ENCODE assay signal across 18 cellular contexts in genomic region chrX:107738768-107739167, GRCh38. TPM values are rescaled to one million over a fixed set of nuclear protein-coding genes. Genes with fewer than 3 reads are reported as not detected.
DNase-seq lines count a peak whose midpoint lies in the region; ATAC-seq and TF ChIP-seq lines count a peak whose summit lies in the region.
"Had no signal": no experiment of that assay in that cellular context is flagged by ENCODE, and none has a peak within 500 bp of the region (broad histone marks: within the 10 kb centered on the region; RNA-seq: fewer than 3 reads in every experiment).

No MANE protein-coding gene starts in this region.

- H3K27me3 Mint-ChIP-seq in osteocyte (ENCODE audit: unreplicated experiment) = no peaks in the 10 kb centered on the region
- H3K27me3 Mint-ChIP-seq in H9 (ENCODE audit: low read depth) = peaks cover 11% of the 10 kb centered on the region
- no peaks in the 10 kb centered on the region for H3K27me3 Mint-ChIP-seq in activated T-helper 2 cell treated with anti-CD3 and anti-CD28 coated beads, Interferon-gamma antibody, Interleukin-2, Interleukin-4, amounts not matched to agents 10 μg/mL and 5 μg/mL and 100 μg/mL, durations not matched to agents 14 hours and 24 hours and 36 hours (ENCODE audit: low read depth)

- H3K23ac ChIP-seq in H9 (ENCODE audit: insufficient read length, low read depth, low read length) = no peak overlapping the region

- H3K4me1 Mint-ChIP-seq in osteocyte (ENCODE audit: unreplicated experiment) = peaks cover 47% of the 10 kb centered on the region
- peaks cover 19 to 42% of the 10 kb centered on the region in 2 experiments for H3K4me1 Mint-ChIP-seq in H9
- peaks cover 12% of the 10 kb centered on the region for H3K4me1 Mint-ChIP-seq in activated T-helper 2 cell treated with anti-CD3 and anti-CD28 coated beads, Interferon-gamma antibody, Interleukin-2, Interleukin-4, amounts not matched to agents 10 μg/mL and 5 μg/mL and 100 μg/mL, durations not matched to agents 14 hours and 24 hours and 36 hours (ENCODE audit: low read depth)

- ATAC-seq in left lung = no peak
- ATAC-seq: activated naive CD4-positive, alpha-beta T cell treated with anti-CD3 and anti-CD28 coated beads, Interleukin-2, amount 50 U/mL, for 72 hours had no signal

- H3K14ac ChIP-seq in H9 (ENCODE audit: insufficient read depth, low read length) = no peak overlapping the region

- TF ChIP-seq CTCF in ascending aorta (IDR thresholded peaks at IDR 0.05) = no peak
- no peak for TF ChIP-seq CTCF in osteocyte (IDR thresholded peaks at IDR 0.05)
- TF ChIP-seq CTCF in tibial artery (IDR thresholded peaks at IDR 0.05) = no peak
- no peak for TF ChIP-seq CTCF in H9 (conservative IDR thresholded peaks at IDR 0.05)
- no peak for TF ChIP-seq CTCF in left lung (IDR thresholded peaks at IDR 0.05)

- H3K4me3 Mint-ChIP-seq in osteocyte (ENCODE audit: unreplicated experiment) (no peak overlapping the region), H9 (no peak overlapping the region)
- H3K4me3 Mint-ChIP-seq in activated T-helper 2 cell treated with anti-CD3 and anti-CD28 coated beads, Interferon-gamma antibody, Interleukin-2, Interleukin-4, amounts not matched to agents 10 μg/mL and 5 μg/mL and 100 μg/mL, durations not matched to agents 14 hours and 24 hours and 36 hours (ENCODE audit: low read depth) = no peak overlapping the region
- H3K4me3 Mint-ChIP-seq: activated CD4-positive, alpha-beta T cell treated with anti-CD3 and anti-CD28 coated beads, Interleukin-2, amount 10 ng/mL, durations not matched to agents 7 days and 5 days; mesothelial cell of epicardium had no signal

- no peak overlapping the region for H2AK5ac ChIP-seq in H9 (ENCODE audit: insufficient read length, low read length)

- H3T11ph ChIP-seq in H9 (ENCODE audit: low read length) = no peak overlapping the region

- H3K4me2 ChIP-seq in H9 (ENCODE audit: insufficient read depth, insufficient read length, low read length) = no peak overlapping the region
- H3K4me2 ChIP-seq: BLaER1 treated with 17β-estradiol and CSF1 and Interleukin-3, amounts not matched to agents 10 nM and 100 nM had no signal

- H3K79me1 ChIP-seq in H9 (ENCODE audit: insufficient read depth, low read depth, low read length, poor library complexity, severe bottlenecking) = no peaks in the 10 kb centered on the region

- H3K4ac ChIP-seq in H9 (ENCODE audit: low read depth, low read length) = no peak overlapping the region

- H2BK15ac ChIP-seq in H9 (ENCODE audit: low read depth, low read length) = no peak overlapping the region; the same call in 1 of the 2 replicates

- no peak overlapping the region for H2BK12ac ChIP-seq in H9 (ENCODE audit: insufficient read length, low read depth, low read length)

- H2BK5ac ChIP-seq in H9 (ENCODE audit: insufficient read length, low read length) = no peak overlapping the region

- no peak overlapping the region for H4K5ac ChIP-seq in H9 (ENCODE audit: insufficient read length, low read depth, low read length)

- H3K4me1 ChIP-seq in ascending aorta (peaks cover 14 to 34% of the 10 kb centered on the region in 2 donors), tibial artery (peaks cover 6 to 79% (median 32%) of the 10 kb centered on the region in 4 donors), H9 (ENCODE audit: insufficient read depth, low read length) (no peaks in the 10 kb centered on the region; the same call in 1 of the 2 replicates), left lung (peaks cover 16 to 25% of the 10 kb centered on the region in 2 donors)

- H3K9me3 ChIP-seq in ascending aorta (no peaks in the 10 kb centered on the region), tibial artery (no peaks in the 10 kb centered on the region), H9 (ENCODE audit: control insufficient read depth, low read depth, low read length) (no peaks in the 10 kb centered on the region), left lung (no peaks in the 10 kb centered on the region)
- H3K9me3 ChIP-seq: BLaER1 treated with 17β-estradiol and CSF1 and Interleukin-3, amounts not matched to agents 10 nM and 100 nM; SJSA1 had no signal

- no peak overlapping the region for H2BK120ac ChIP-seq in H9 (ENCODE audit: low read depth, low read length, poor library complexity, severe bottlenecking)

- peak overlapping the region; percentile 43 to 93 for H3K27ac ChIP-seq in ascending aorta
- H3K27ac ChIP-seq in tibial artery = peak overlapping the region; percentile 44 to 51
- H3K27ac ChIP-seq in H9 (ENCODE audit: insufficient read length, low read depth, low read length) = no peak overlapping the region
- H3K27ac ChIP-seq in left lung = no peak overlapping the region
- H3K27ac ChIP-seq: BLaER1 treated with 17β-estradiol and CSF1 and Interleukin-3, amounts not matched to agents 10 nM and 100 nM; SJSA1 had no signal

- H3K9me3 Mint-ChIP-seq in osteocyte (ENCODE audit: unreplicated experiment) (no peaks in the 10 kb centered on the region), H9 (peaks cover 0 to 55% of the 10 kb centered on the region in 2 experiments; a peak in 2 of 5 replicates)
- H3K9me3 Mint-ChIP-seq in activated T-helper 2 cell treated with anti-CD3 and anti-CD28 coated beads, Interferon-gamma antibody, Interleukin-2, Interleukin-4, amounts not matched to agents 10 μg/mL and 5 μg/mL and 100 μg/mL, durations not matched to agents 14 hours and 24 hours and 36 hours = no peaks in the 10 kb centered on the region
- H3K9me3 Mint-ChIP-seq: activated CD4-positive, alpha-beta T cell treated with anti-CD3 and anti-CD28 coated beads, Interleukin-2, amount 10 ng/mL, durations not matched to agents 7 days and 5 days; activated naive CD4-positive, alpha-beta T cell treated with anti-CD3 and anti-CD28 coated beads, Interleukin-2, amount 50 U/mL, for 72 hours had no signal

- WGBS in H9 (ENCODE audit: extremely low coverage, insufficient read length, low lambda C conversion rate) = no CpG with 5 or more reads among the region's 8 CpGs

- intact Hi-C loops in ascending aorta (cut with DNase I) (no loop called here), tibial artery (cut with DNase I; ENCODE audit: low total_unique reads) (no loop called here), left lung (cut with DNase I) (no loop called here)
- intact Hi-C loops in activated T-helper 2 cell treated with anti-CD3 and anti-CD28 coated beads, Interferon-gamma antibody, Interleukin-2, Interleukin-4, amounts not matched to agents 10 μg/mL and 5 μg/mL and 100 μg/mL, durations not matched to agents 14 hours and 24 hours and 36 hours (cut with micrococcal nuclease) = no loop called here

- DNase-seq in ascending aorta (ENCODE audit: low spot score in 2 of 2) (no peak), hypothalamus (lab: John Stamatoyannopoulos, UW) (peak in 46 of 51 donors; percentile 2 to 80 (median 37)), osteocyte (ENCODE audit: extremely low spot score, unreplicated experiment) (no peak), tibial artery (no peak), H9 (no peak), left lung (no peak), MV-4-11 (lab: John Stamatoyannopoulos, UW) (no peak)
- no peak for DNase-seq in activated T-helper 2 cell treated with anti-CD3 and anti-CD28 coated beads, Interferon-gamma antibody, Interleukin-2, Interleukin-4, amounts not matched to agents 10 μg/mL and 5 μg/mL and 100 μg/mL, durations not matched to agents 14 hours and 24 hours and 36 hours (ENCODE audit: low spot score)
- DNase-seq: activated CD4-positive, alpha-beta T cell treated with anti-CD3 and anti-CD28 coated beads, Interleukin-2, amount 10 ng/mL, durations not matched to agents 7 days and 5 days; activated T-cell treated with anti-CD3 and anti-CD28 coated beads for 4 hours; DMS53; NCI-H1436 had no signal

- no peaks in the 10 kb centered on the region for H3K79me2 ChIP-seq in H9 (ENCODE audit: insufficient read depth, low read length)

- H4K91ac ChIP-seq in H9 (ENCODE audit: insufficient read length, low read depth, low read length) = no peak overlapping the region

- H2BK20ac ChIP-seq in H9 (ENCODE audit: low read depth, low read length, poor library complexity, severe bottlenecking) = no peak overlapping the region

- no peak overlapping the region for H3K4me3 ChIP-seq in ascending aorta
- no peak overlapping the region for H3K4me3 ChIP-seq in tibial artery
- H3K4me3 ChIP-seq in left lung = no peak overlapping the region
- H3K4me3 ChIP-seq: BLaER1 treated with 17β-estradiol and CSF1 and Interleukin-3, amounts not matched to agents 10 nM and 100 nM; SJSA1 had no signal

- no peak overlapping the region for H3K9ac ChIP-seq in H9 (ENCODE audit: extremely low read depth, insufficient read length, low read length)
- H3K9ac ChIP-seq: BLaER1 treated with 17β-estradiol and CSF1 and Interleukin-3, amounts not matched to agents 10 nM and 100 nM had no signal

- H2AFZ ChIP-seq in H9 (ENCODE audit: low read length) = no peak overlapping the region

- peak overlapping the region; percentile 7 for H3K27ac Mint-ChIP-seq in osteocyte (ENCODE audit: unreplicated experiment)
- H3K27ac Mint-ChIP-seq in H9 = no peak overlapping the region
- no peak overlapping the region for H3K27ac Mint-ChIP-seq in activated T-helper 2 cell treated with anti-CD3 and anti-CD28 coated beads, Interferon-gamma antibody, Interleukin-2, Interleukin-4, amounts not matched to agents 10 μg/mL and 5 μg/mL and 100 μg/mL, durations not matched to agents 14 hours and 24 hours and 36 hours
- H3K27ac Mint-ChIP-seq: activated CD4-positive, alpha-beta T cell treated with anti-CD3 and anti-CD28 coated beads, Interleukin-2, amount 10 ng/mL, durations not matched to agents 7 days and 5 days; activated naive CD4-positive, alpha-beta T cell treated with anti-CD3 and anti-CD28 coated beads, Interleukin-2, amount 50 U/mL, for 72 hours; mesothelial cell of epicardium had no signal

- no peaks in the 10 kb centered on the region for H3K27me3 ChIP-seq in ascending aorta
- H3K27me3 ChIP-seq in tibial artery = no peaks in the 10 kb centered on the region
- H3K27me3 ChIP-seq in H9 (ENCODE audit: insufficient read depth, low read length) = no peaks in the 10 kb centered on the region; the same call in 1 of the 2 replicates
- H3K27me3 ChIP-seq in left lung = no peaks in the 10 kb centered on the region
- H3K27me3 ChIP-seq: SJSA1 had no signal

- no peak overlapping the region for H3K56ac ChIP-seq in H9 (ENCODE audit: insufficient read length, low read depth, low read length)

- H3K23me2 ChIP-seq in H9 (ENCODE audit: insufficient read length, low read depth, low read length, poor library complexity, severe bottlenecking) = no peaks in the 10 kb centered on the region

- H4K8ac ChIP-seq in H9 (replicated peaks; ENCODE audit: insufficient read length, low read depth, low read length) = no peak overlapping the region

- H3K18ac ChIP-seq in H9 (ENCODE audit: insufficient read length, low read depth, low read length) = no peak overlapping the region

- no peaks in the 10 kb centered on the region for H3K36me3 ChIP-seq in ascending aorta
- no peaks in the 10 kb centered on the region for H3K36me3 ChIP-seq in tibial artery
- no peaks in the 10 kb centered on the region for H3K36me3 ChIP-seq in left lung
- H3K36me3 ChIP-seq: BLaER1 treated with 17β-estradiol and CSF1 and Interleukin-3, amounts not matched to agents 10 nM and 100 nM; SJSA1 had no signal

- no peaks in the 10 kb centered on the region for H4K20me1 ChIP-seq in H9 (ENCODE audit: control insufficient read depth, insufficient read depth, insufficient read length)

- H3K36me3 Mint-ChIP-seq in osteocyte (ENCODE audit: unreplicated experiment) (no peaks in the 10 kb centered on the region), H9 (ENCODE audit: insufficient read depth in 1 of 3, low read depth in 3 of 3) (peaks cover 0 to 2% (median 0%) of the 10 kb centered on the region in 3 experiments; a peak in 2 of 7 replicates)
- no peaks in the 10 kb centered on the region for H3K36me3 Mint-ChIP-seq in activated T-helper 2 cell treated with anti-CD3 and anti-CD28 coated beads, Interferon-gamma antibody, Interleukin-2, Interleukin-4, amounts not matched to agents 10 μg/mL and 5 μg/mL and 100 μg/mL, durations not matched to agents 14 hours and 24 hours and 36 hours (ENCODE audit: low read depth)
- H3K36me3 Mint-ChIP-seq: activated naive CD4-positive, alpha-beta T cell treated with anti-CD3 and anti-CD28 coated beads, Interleukin-2, amount 50 U/mL, for 72 hours; mesothelial cell of epicardium had no signal

RNA-seq across cellular contexts. Expression of gene TSC22D3, which starts 36.8 kb away (rescaled TPM):
- total RNA-seq in ascending aorta (630 TPM), osteocyte (187 and 212 TPM in 2 replicates), H9 (2021) (10.5 and 11.5 TPM in 2 replicates), left lung (100 to 1,000 TPM; 137 to 156 TPM)
- total RNA-seq in activated T-helper 2 cell treated with anti-CD3 and anti-CD28 coated beads, Interferon-gamma antibody, Interleukin-2, Interleukin-4, amounts not matched to agents 10 μg/mL and 5 μg/mL and 100 μg/mL, durations not matched to agents 14 hours and 24 hours and 36 hours = 19.1 and 23.1 TPM in 2 replicates

RNA-seq across cellular contexts. Expression of gene NCBP2L, which starts 38.8 kb away (rescaled TPM):
- total RNA-seq in ascending aorta = not detected
- total RNA-seq in osteocyte = not detected in 2 replicates
- total RNA-seq in H9 (2021) = not detected in 2 replicates
- total RNA-seq in left lung = not detected
- not detected in 2 replicates for total RNA-seq in activated T-helper 2 cell treated with anti-CD3 and anti-CD28 coated beads, Interferon-gamma antibody, Interleukin-2, Interleukin-4, amounts not matched to agents 10 μg/mL and 5 μg/mL and 100 μg/mL, durations not matched to agents 14 hours and 24 hours and 36 hours
- total RNA-seq: activated CD4-positive, alpha-beta T cell treated with anti-CD3 and anti-CD28 coated beads, Interleukin-2, amount 10 ng/mL, durations not matched to agents 7 days and 5 days; activated naive CD4-positive, alpha-beta T cell treated with anti-CD3 and anti-CD28 coated beads, Interleukin-2, amount 50 U/mL, for 72 hours; fibroblast of villous mesenchyme; mesothelial cell of epicardium; SJSA1; subcutaneous adipose tissue had no signal

Comparison
In these comparisons a context has a peak if more than half of its experiments do, and no peak if none do; other contexts are left out.
1. DNase-seq: peak in hypothalamus (46 of 51); none in ascending aorta (0 of 2), osteocyte (single experiment), tibial artery (0 of 2), H9 (single experiment), left lung (0 of 2), MV-4-11 (single experiment) and activated T-helper 2 cell treated with anti-CD3 and anti-CD28 coated beads, Interferon-gamma antibody, Interleukin-2, Interleukin-4, amounts not matched to agents 10 μg/mL and 5 μg/mL and 100 μg/mL, durations not matched to agents 14 hours and 24 hours and 36 hours (single experiment).
2. H3K27ac ChIP-seq: peak in ascending aorta (2 of 2) and tibial artery (2 of 2); none in H9 (single experiment) and left lung (0 of 2).